2 cellular contexts compared by ENCODE assay signal in genomic region chr12:50248406-50248805, GRCh38.
TF ChIP-seq lines count a peak whose summit lies in the region.

No MANE protein-coding gene starts in this region.

TF ChIP-seq in HepG2, 621 proteins besides CTCF, POLR2A, EP300 and RAD21:
- TF ChIP-seq SAFB2 (CRISPR knock-in tag; IDR thresholded peaks at IDR 0.05; ENCODE audit: borderline replicate concordance, low read depth), result no peak
- no peak for TF ChIP-seq ZNF224 (CRISPR knock-in tag; IDR thresholded peaks at IDR 0.05)
- no peak for TF ChIP-seq ZNF550 (CRISPR knock-in tag; IDR thresholded peaks at IDR 0.05; ENCODE audit: borderline replicate concordance)
- TF ChIP-seq ZNF572 (CRISPR knock-in tag; IDR thresholded peaks at IDR 0.05), result no peak
- TF ChIP-seq ZFP90 (CRISPR knock-in tag; IDR thresholded peaks at IDR 0.05; ENCODE audit: borderline replicate concordance), result no peak
- TF ChIP-seq RFXAP (CRISPR knock-in tag; IDR thresholded peaks at IDR 0.05; ENCODE audit: borderline replicate concordance), result no peak
- no peak for TF ChIP-seq ZSCAN12 (CRISPR knock-in tag; IDR thresholded peaks at IDR 0.05)
- TF ChIP-seq DNMT1 (CRISPR knock-in tag; IDR thresholded peaks at IDR 0.05), result no peak
- TF ChIP-seq ZNF451 (CRISPR knock-in tag; IDR thresholded peaks at IDR 0.05), result no peak
- no peak for TF ChIP-seq ZNF234 (CRISPR knock-in tag; conservative IDR thresholded peaks at IDR 0.05)
- TF ChIP-seq ONECUT2 (CRISPR knock-in tag; IDR thresholded peaks at IDR 0.05), result no peak
- TF ChIP-seq ZNF276 (CRISPR knock-in tag; IDR thresholded peaks at IDR 0.05; ENCODE audit: low read depth), result no peak
- no peak for TF ChIP-seq BRF2 (CRISPR knock-in tag; IDR thresholded peaks at IDR 0.05)
- no peak for TF ChIP-seq ISX (CRISPR knock-in tag; conservative IDR thresholded peaks at IDR 0.05)
- TF ChIP-seq ZNF337 (CRISPR knock-in tag; IDR thresholded peaks at IDR 0.05; ENCODE audit: borderline replicate concordance, low read depth), result no peak
- no peak for TF ChIP-seq TRIM22 (IDR thresholded peaks at IDR 0.05)
- no peak for TF ChIP-seq ZNF703 (CRISPR knock-in tag; IDR thresholded peaks at IDR 0.05; ENCODE audit: borderline replicate concordance)

TF ChIP-seq in K562, 482 proteins besides CTCF, POLR2A, EP300 and RAD21:
- 0 out of 2 replicates have a peak, but pooled peaks have one; percentile 20 for TF ChIP-seq ZNF175 (CRISPR knock-in tag; IDR thresholded peaks at IDR 0.05; ENCODE audit: low read depth)
- no peak for TF ChIP-seq ZNF507 (tag; conservative IDR thresholded peaks at IDR 0.05)
